ENCODE assay signal across 28 cellular contexts in the genomic region with DNA sequence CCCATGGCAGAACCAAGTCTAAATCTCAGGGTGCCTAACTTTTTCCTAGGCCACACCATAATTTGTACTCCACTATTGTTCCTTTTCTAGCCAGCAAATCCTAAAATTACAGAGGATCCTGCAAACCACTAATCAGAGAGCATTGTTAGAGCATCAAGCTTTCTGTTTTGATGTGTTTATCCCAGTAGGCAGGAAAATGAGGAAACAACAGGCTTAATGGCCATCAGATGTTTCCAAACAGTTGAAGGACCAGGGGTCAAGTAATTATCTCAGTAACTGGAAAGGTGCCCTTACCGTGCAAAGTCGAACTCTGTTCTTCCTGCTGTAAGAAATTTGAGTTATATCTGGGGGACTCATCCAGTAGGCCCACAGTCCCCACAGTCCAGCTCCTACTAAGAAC. TPM values are rescaled to one million over a fixed set of nuclear protein-coding genes. Genes with fewer than 3 reads are reported as not detected.
DNase-seq lines count a peak whose midpoint lies in the region; ATAC-seq and TF ChIP-seq lines count a peak whose summit lies in the region.
"Had no signal": no experiment of that assay in that cellular context is flagged by ENCODE, and none has a peak within 500 bp of the region (broad histone marks: within the 10 kb centered on the region; RNA-seq: fewer than 3 reads in every experiment).

No MANE protein-coding gene starts in this region.

- no peaks in the 10 kb centered on the region for H3K27me3 Mint-ChIP-seq in nephron progenitor cell (ENCODE audit: low read depth, poor library complexity)
- H3K27me3 Mint-ChIP-seq: activated CD8-positive, alpha-beta T cell treated with anti-CD3 and anti-CD28 coated beads for 36 hours; brain had no signal

- no peaks in the 10 kb centered on the region for H3K4me1 ChIP-seq in HEK293 (ENCODE audit: control insufficient read depth, insufficient read depth, low read length)
- no peaks in the 10 kb centered on the region for H3K4me1 ChIP-seq in mucosa of descending colon (ENCODE audit: low read depth)
- H3K4me1 ChIP-seq: pancreas had no signal

- H3K27ac Mint-ChIP-seq in nephron progenitor cell = no peak overlapping the region
- H3K27ac Mint-ChIP-seq: activated CD8-positive, alpha-beta T cell treated with anti-CD3 and anti-CD28 coated beads for 36 hours; nephron; T-helper 1 cell treated with Interleukin-12 subunit alpha and Interleukin-12 subunit beta and Interleukin-4 antibody, amounts not matched to agents 30 μg/mL and 1 μg/mL, for 36 hours had no signal

- peaks cover 18% of the 10 kb centered on the region for H3K4me1 Mint-ChIP-seq in nephron progenitor cell

- no peak overlapping the region for H3K4me3 ChIP-seq in HEK293 (ENCODE audit: low read depth, low read length)
- H3K4me3 ChIP-seq in fibroblast of mammary gland (ENCODE audit: control insufficient read depth, low read depth, low read length) = no peak overlapping the region
- H3K4me3 ChIP-seq in mucosa of descending colon = no peak overlapping the region
- H3K4me3 ChIP-seq: pancreas, SK-N-MC, transverse colon had no signal

- intact Hi-C loops in mucosa of descending colon (cut with DNase I, micrococcal nuclease) = no loop called here

- peaks cover under 1% of the 10 kb centered on the region for H3K36me3 Mint-ChIP-seq in nephron progenitor cell (ENCODE audit: low read depth)

- CTCF ChIA-PET in HEK293 (lab: Yijun Ruan, JAX) = no interaction called here

- peak; percentile 29 for ATAC-seq in mucosa of descending colon
- ATAC-seq: activated CD8-positive, alpha-beta T cell treated with anti-CD3 and anti-CD28 coated beads for 36 hours; pancreas; right cardiac atrium had no signal

- no peak overlapping the region for H3K27ac ChIP-seq in HEK293 (ENCODE audit: extremely low read depth, low read depth, low read length)
- H3K27ac ChIP-seq: HL-60, pancreas, SK-N-MC, transverse colon had no signal

- H3K9me3 Mint-ChIP-seq in nephron progenitor cell = no peaks in the 10 kb centered on the region
- H3K9me3 Mint-ChIP-seq: activated CD8-positive, alpha-beta T cell treated with anti-CD3 and anti-CD28 coated beads for 36 hours; brain; CD14-positive monocyte; nephron; T-helper 1 cell treated with Interleukin-12 subunit alpha and Interleukin-12 subunit beta and Interleukin-4 antibody, amounts not matched to agents 30 μg/mL and 1 μg/mL, for 36 hours had no signal

- no peak overlapping the region for H3K4me3 Mint-ChIP-seq in nephron progenitor cell
- H3K4me3 Mint-ChIP-seq: activated CD8-positive, alpha-beta T cell treated with anti-CD3 and anti-CD28 coated beads for 36 hours; brain; CD14-positive monocyte; nephron; T-helper 1 cell treated with Interleukin-12 subunit alpha and Interleukin-12 subunit beta and Interleukin-4 antibody, amounts not matched to agents 30 μg/mL and 1 μg/mL, for 36 hours had no signal

- POLR2A ChIA-PET in HEK293 (lab: Yijun Ruan, JAX) = no interaction called here

- DNase-seq in CD1c-positive myeloid dendritic cell (ENCODE audit: extremely low spot score) (peak; percentile 37), fibroblast of mammary gland (ENCODE audit: low read depth) (peak; percentile 18), mucosa of descending colon (no peak), AG20443 (ENCODE audit: low spot score) (no peak), germinal center (ENCODE audit: low spot score) (no peak), nephron progenitor cell (no peak)
- DNase-seq: activated CD4-positive, CD25-positive, alpha-beta regulatory T cell treated with anti-CD3 and anti-CD28 coated beads, Interleukin-2, amount 50 U/mL, for 72 hours; activated CD8-positive, alpha-beta T cell treated with anti-CD3 and anti-CD28 coated beads for 36 hours; activated T-cell treated with anti-CD3 and anti-CD28 coated beads for 4 hours; EL; foreskin melanocyte; GOT3; midbrain; NCI-H1417 treated with DMSO at 0.1 percent for 48 hours; NCI-H2081 treated with DMSO at 0.1 percent for 48 hours; NCI-H82; pancreas; right cardiac atrium; stimulated activated CD4-positive, alpha-beta T cell treated with anti-CD3 and anti-CD28 coated beads, Interleukin-12 subunit alpha, Interleukin-12 subunit beta, amount 100 ng/mL, for 4 hours; stimulated activated CD4-positive, alpha-beta T cell treated with anti-CD3 and anti-CD28 coated beads, Interleukin-4, amount 100 ng/mL, for 1 hour; transverse colon had no signal

- no peak for TF ChIP-seq CTCF in HEK293 (tag by site-specific recombination; IDR thresholded peaks at IDR 0.05)
- no peak for TF ChIP-seq CTCF in fibroblast of mammary gland (conservative IDR thresholded peaks at IDR 0.05; ENCODE audit: control insufficient read depth, insufficient read depth, low read depth, low read length)
- TF ChIP-seq CTCF in mucosa of descending colon (IDR thresholded peaks at IDR 0.05) = no peak
- no peak for TF ChIP-seq CTCF in nephron progenitor cell (IDR thresholded peaks at IDR 0.05)

- H3K36me3 ChIP-seq in HEK293 (ENCODE audit: control insufficient read depth in 2 of 2, insufficient read depth in 1 of 2, low read length in 2 of 2) (no peaks in the 10 kb centered on the region), mucosa of descending colon (ENCODE audit: low read depth) (no peaks in the 10 kb centered on the region)
- H3K36me3 ChIP-seq: pancreas, transverse colon had no signal

- H3K9me3 ChIP-seq in HEK293 (ENCODE audit: control insufficient read depth, insufficient read depth, low read depth, low read length) (no peaks in the 10 kb centered on the region), mucosa of descending colon (no peaks in the 10 kb centered on the region)
- H3K9me3 ChIP-seq: pancreas, transverse colon had no signal

TF ChIP-seq in HEK293, 187 proteins besides CTCF, POLR2A, EP300 and RAD21:
- TF ChIP-seq SP7 (tag by site-specific recombination; IDR thresholded peaks at IDR 0.05) = peak; percentile 53
- TF ChIP-seq WT1 (tag by site-specific recombination; IDR thresholded peaks at IDR 0.05) = no peak

RNA-seq across cellular contexts. Expression of a gene that starts 58.7 kb away (rescaled TPM):
- 100 to 1,000 TPM; 152 to 229 (median 215) TPM for total RNA-seq in mucosa of descending colon

RNA-seq across cellular contexts. Expression of a gene that starts 59.6 kb away (rescaled TPM):
- 10 to 100 TPM; 26.5 to 51.7 (median 41.0) TPM for total RNA-seq in mucosa of descending colon

Comparison
In these comparisons a context has a peak if more than half of its experiments do, and no peak if none do; other contexts are left out.
1. DNase-seq: peak in CD1c-positive myeloid dendritic cell (single experiment) and fibroblast of mammary gland (single experiment); none in mucosa of descending colon (0 of 3), AG20443 (single experiment), germinal center (single experiment) and nephron progenitor cell (single experiment).